26 cellular contexts compared by ENCODE assay signal in the genomic region with DNA sequence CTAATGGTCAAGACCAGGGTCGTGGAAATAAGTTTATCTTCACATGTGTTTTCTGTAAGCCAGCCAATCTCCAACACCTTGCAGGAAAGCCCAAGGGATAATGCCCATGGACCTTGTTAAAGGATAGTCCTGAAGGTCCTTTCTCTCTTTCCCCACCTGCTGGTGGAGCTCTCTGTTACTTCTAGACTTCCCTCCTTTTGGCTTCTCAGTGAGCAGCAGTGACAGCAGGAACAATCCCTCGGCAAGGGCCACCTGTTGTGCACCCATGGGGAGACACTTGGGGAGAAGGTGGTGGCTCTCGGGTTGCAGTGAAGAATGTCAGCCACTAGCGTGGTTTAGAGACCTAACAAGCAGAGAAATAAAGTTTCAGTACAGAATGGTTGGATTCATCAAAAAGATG.
DNase-seq lines count a peak whose midpoint lies in the region; ATAC-seq and TF ChIP-seq lines count a peak whose summit lies in the region.
"Had no signal": no experiment of that assay in that cellular context is flagged by ENCODE, and none has a peak within 500 bp of the region (broad histone marks: within the 10 kb centered on the region; RNA-seq: fewer than 3 reads in every experiment).

No MANE protein-coding gene starts in this region.

- no peak overlapping the region for H3K23ac ChIP-seq in trophoblast cell (ENCODE audit: low read length)

- no peak overlapping the region for H2BK12ac ChIP-seq in trophoblast cell (ENCODE audit: low read length)

- no peaks in the 10 kb centered on the region for H3K4me1 ChIP-seq in trophoblast cell (ENCODE audit: control insufficient read depth in 1 of 2, insufficient read depth in 2 of 2, low read length in 2 of 2)
- H3K4me1 ChIP-seq: prostate gland had no signal

- no peak overlapping the region for H3K18ac ChIP-seq in trophoblast cell (ENCODE audit: low read length)

- CTCF ChIA-PET in activated CD4-positive, alpha-beta memory T cell treated with anti-CD3 and anti-CD28 coated beads, Interleukin-2, amount 10 ng/mL, durations not matched to agents 7 days and 5 days (lab: Charles Lee), result interaction anchor here (0.6 kb wide), 1 partner anchor 83 kb away, joined by 3 read pairs; no protein-coding TSS in a partner anchor

- H4K12ac ChIP-seq in trophoblast cell (ENCODE audit: low read depth, low read length), result no peak overlapping the region

- H3K36me3 Mint-ChIP-seq in activated CD4-positive, alpha-beta memory T cell treated with anti-CD3 and anti-CD28 coated beads, Interleukin-2, amount 10 ng/mL, durations not matched to agents 7 days and 5 days (ENCODE audit: low read depth), result no peaks in the 10 kb centered on the region
- H3K36me3 Mint-ChIP-seq: natural killer cell treated with Interleukin-12 subunit alpha and Interleukin-12 subunit beta and Interleukin-15 and Interleukin-18, amount 100 ng/mL, for 72 hours; stimulated activated naive B cell treated with anti-CD40 and anti-IgM and Interleukin-4, amounts not matched to agents 10 μg/mL and 1 μg/mL and 100 μg/mL, for 72 hours had no signal

- H3K9me3 ChIP-seq in trophoblast cell (ENCODE audit: insufficient read depth, low read depth, low read length), result peaks cover 2% of the 10 kb centered on the region
- H3K9me3 ChIP-seq: gastrocnemius medialis, MG63, prostate gland, tibial artery had no signal

- H3K79me2 ChIP-seq in trophoblast cell (ENCODE audit: control insufficient read depth, insufficient read depth, low read length, poor library complexity), result no peaks in the 10 kb centered on the region

- H3K4me1 Mint-ChIP-seq in activated CD4-positive, alpha-beta memory T cell treated with anti-CD3 and anti-CD28 coated beads, Interleukin-2, amount 10 ng/mL, durations not matched to agents 7 days and 5 days, result no peaks in the 10 kb centered on the region
- H3K4me1 Mint-ChIP-seq: activated CD4-positive, alpha-beta T cell treated with anti-CD3 and anti-CD28 coated beads, Interleukin-2, amount 10 ng/mL, durations not matched to agents 24 days and 14 days; stimulated activated naive B cell treated with anti-CD40 and anti-IgM and Interleukin-4, amounts not matched to agents 10 μg/mL and 1 μg/mL and 100 μg/mL, for 72 hours had no signal

- ATAC-seq in GM19455 (IDR thresholded peaks at IDR 0.05; ENCODE audit: unreplicated experiment), result no peak
- ATAC-seq: natural killer cell treated with Interleukin-12 subunit alpha and Interleukin-12 subunit beta and Interleukin-15 and Interleukin-18, amount 100 ng/mL, for 72 hours; stimulated activated naive B cell treated with anti-CD40 and anti-IgM and Interleukin-4, amounts not matched to agents 10 μg/mL and 1 μg/mL and 100 μg/mL, for 72 hours had no signal

- H3K9ac ChIP-seq in trophoblast cell (ENCODE audit: low read length), result no peak overlapping the region

- peak; percentile 2 for TF ChIP-seq CTCF in choroid plexus epithelial cell (conservative IDR thresholded peaks at IDR 0.05; ENCODE audit: low read depth, low read length)

- no peak overlapping the region for H4K91ac ChIP-seq in trophoblast cell (ENCODE audit: low read depth, low read length)

- H4K8ac ChIP-seq in trophoblast cell (ENCODE audit: low read depth, low read length), result no peak overlapping the region

- no peaks in the 10 kb centered on the region for H3K9me3 Mint-ChIP-seq in activated CD4-positive, alpha-beta memory T cell treated with anti-CD3 and anti-CD28 coated beads, Interleukin-2, amount 10 ng/mL, durations not matched to agents 7 days and 5 days
- H3K9me3 Mint-ChIP-seq: activated CD4-positive, alpha-beta T cell treated with anti-CD3 and anti-CD28 coated beads, Interleukin-2, amount 10 ng/mL, durations not matched to agents 24 days and 14 days; CD14-positive monocyte; natural killer cell treated with Interleukin-12 subunit alpha and Interleukin-12 subunit beta and Interleukin-15 and Interleukin-18, amount 100 ng/mL, for 72 hours; stimulated activated naive B cell treated with anti-CD40 and anti-IgM and Interleukin-4, amounts not matched to agents 10 μg/mL and 1 μg/mL and 100 μg/mL, for 72 hours had no signal

- no peaks in the 10 kb centered on the region for H3K27me3 ChIP-seq in trophoblast cell (ENCODE audit: insufficient read depth, low read length)
- H3K27me3 ChIP-seq: gastrocnemius medialis, MG63, tibial artery had no signal

- H3K27ac ChIP-seq in trophoblast cell (ENCODE audit: low read depth, low read length), result no peak overlapping the region
- H3K27ac ChIP-seq: gastrocnemius medialis, prostate gland, SK-N-MC, tibial artery had no signal

- no peak overlapping the region for H3K4me3 Mint-ChIP-seq in activated CD4-positive, alpha-beta memory T cell treated with anti-CD3 and anti-CD28 coated beads, Interleukin-2, amount 10 ng/mL, durations not matched to agents 7 days and 5 days
- H3K4me3 Mint-ChIP-seq: activated CD4-positive, alpha-beta T cell treated with anti-CD3 and anti-CD28 coated beads, Interleukin-2, amount 10 ng/mL, durations not matched to agents 24 days and 14 days; CD14-positive monocyte; natural killer cell treated with Interleukin-12 subunit alpha and Interleukin-12 subunit beta and Interleukin-15 and Interleukin-18, amount 100 ng/mL, for 72 hours; stimulated activated naive B cell treated with anti-CD40 and anti-IgM and Interleukin-4, amounts not matched to agents 10 μg/mL and 1 μg/mL and 100 μg/mL, for 72 hours had no signal

- no peak overlapping the region for H3K4ac ChIP-seq in trophoblast cell (ENCODE audit: low read depth, low read length)

- H3K27ac Mint-ChIP-seq in activated CD4-positive, alpha-beta memory T cell treated with anti-CD3 and anti-CD28 coated beads, Interleukin-2, amount 10 ng/mL, durations not matched to agents 7 days and 5 days, result no peak overlapping the region
- H3K27ac Mint-ChIP-seq: activated CD4-positive, alpha-beta T cell treated with anti-CD3 and anti-CD28 coated beads, Interleukin-2, amount 10 ng/mL, durations not matched to agents 24 days and 14 days; natural killer cell treated with Interleukin-12 subunit alpha and Interleukin-12 subunit beta and Interleukin-15 and Interleukin-18, amount 100 ng/mL, for 72 hours; stimulated activated naive B cell treated with anti-CD40 and anti-IgM and Interleukin-4, amounts not matched to agents 10 μg/mL and 1 μg/mL and 100 μg/mL, for 72 hours had no signal

- DNase-seq in DMS 273 (lab: John Stamatoyannopoulos, UW; ENCODE audit: unreplicated experiment), result peak; percentile 29
- no peak for DNase-seq in DMS 273 treated with DMSO at 0.1 percent for 48 hours (lab: John Stamatoyannopoulos, UW)
- DNase-seq in M059J (ENCODE audit: low read depth), result peak; percentile 27
- peak; percentile 4 for DNase-seq in choroid plexus epithelial cell (ENCODE audit: low read depth)
- DNase-seq in trophoblast cell, result peak; percentile 15 to 66
- DNase-seq in activated CD4-positive, alpha-beta memory T cell treated with anti-CD3 and anti-CD28 coated beads, Interleukin-2, amount 10 ng/mL, durations not matched to agents 7 days and 5 days, result no peak
- DNase-seq in kidney tubule cell (ENCODE audit: low spot score), result no peak
- DNase-seq: 8988T; activated CD4-positive, alpha-beta T cell treated with anti-CD3 and anti-CD28 coated beads, Interleukin-2, amount 10 ng/mL, durations not matched to agents 24 days and 14 days; activated naive CD4-positive, alpha-beta T cell; aorta; cortex of kidney; DND-41; gastrocnemius medialis; MG63; NCI-H187 treated with DMSO at 0.1 percent for 48 hours; NCI-H510A treated with DMSO at 0.1 percent for 48 hours; stimulated activated CD4-positive, alpha-beta T cell treated with anti-CD3 and anti-CD28 coated beads, Interleukin-15, amount 100 ng/mL, for 24 hours; stimulated activated naive B cell treated with anti-CD40 and anti-IgM and Interleukin-4, amounts not matched to agents 10 μg/mL and 1 μg/mL and 100 μg/mL, for 72 hours; T-helper 9 cell; tibial artery had no signal

- H3K4me3 ChIP-seq in choroid plexus epithelial cell (ENCODE audit: low read depth, low read length) (no peak overlapping the region), trophoblast cell (ENCODE audit: low read depth, low read length) (no peak overlapping the region)
- H3K4me3 ChIP-seq: gastrocnemius medialis, MG63, prostate gland, SK-N-MC, tibial artery had no signal

- H2AFZ ChIP-seq in trophoblast cell (ENCODE audit: insufficient read depth, low read length, poor library complexity), result no peak overlapping the region

- no peaks in the 10 kb centered on the region for H3K27me3 Mint-ChIP-seq in activated CD4-positive, alpha-beta memory T cell treated with anti-CD3 and anti-CD28 coated beads, Interleukin-2, amount 10 ng/mL, durations not matched to agents 7 days and 5 days
- H3K27me3 Mint-ChIP-seq: natural killer cell treated with Interleukin-12 subunit alpha and Interleukin-12 subunit beta and Interleukin-15 and Interleukin-18, amount 100 ng/mL, for 72 hours had no signal

- POLR2A ChIA-PET in activated CD4-positive, alpha-beta memory T cell treated with anti-CD3 and anti-CD28 coated beads, Interleukin-2, amount 10 ng/mL, durations not matched to agents 7 days and 5 days (lab: Charles Lee), result no interaction called here

- no peaks in the 10 kb centered on the region for H3K36me3 ChIP-seq in trophoblast cell (ENCODE audit: control insufficient read depth in 1 of 2, insufficient read depth in 2 of 2, low read length in 2 of 2)
- H3K36me3 ChIP-seq: gastrocnemius medialis, MG63, prostate gland, tibial artery had no signal

- no peak overlapping the region for H2BK120ac ChIP-seq in trophoblast cell (ENCODE audit: insufficient read depth, low read length, poor library complexity)

- H3K4me2 ChIP-seq in trophoblast cell (ENCODE audit: low read length), result no peak overlapping the region

- H3K79me1 ChIP-seq in trophoblast cell (ENCODE audit: low read length), result no peaks in the 10 kb centered on the region

- H2AK5ac ChIP-seq in trophoblast cell (ENCODE audit: low read length), result no peak overlapping the region

- WGBS in trophoblast cell (ENCODE audit: extremely low coverage, insufficient coverage, insufficient read length), result no CpG with 5 or more reads among the region's 4 CpGs

- no peak overlapping the region for H3K14ac ChIP-seq in trophoblast cell (ENCODE audit: low read length)

- H2BK5ac ChIP-seq in trophoblast cell (ENCODE audit: low read depth, low read length, poor library complexity), result no peak overlapping the region

Comparison
In these comparisons a context has a peak if more than half of its experiments do, and no peak if none do; other contexts are left out.
1. DNase-seq: peak in DMS 273 (single experiment), M059J (single experiment), choroid plexus epithelial cell (single experiment) and trophoblast cell (2 of 2); none in DMS 273 treated with DMSO at 0.1 percent for 48 hours (single experiment), activated CD4-positive, alpha-beta memory T cell treated with anti-CD3 and anti-CD28 coated beads, Interleukin-2, amount 10 ng/mL, durations not matched to agents 7 days and 5 days (single experiment) and kidney tubule cell (single experiment).